In genomic region chr7:103149808-103150180, GRCh38 we compare ENCODE assay signal across 8 cellular contexts. TPM values are rescaled to one million over a fixed set of nuclear protein-coding genes. Genes with fewer than 3 reads are reported as not detected.
DNase-seq lines count a peak whose midpoint lies in the region; TF ChIP-seq lines count a peak whose summit lies in the region.

No MANE protein-coding gene starts in this region.

- H3K27ac Mint-ChIP-seq in activated CD4-positive, alpha-beta T cell treated with anti-CD3 and anti-CD28 coated beads, Interleukin-2, amount 10 ng/mL, durations not matched to agents 24 days and 14 days, result peak overlapping the region; percentile 92

- TF ChIP-seq CTCF in MM.1S (IDR thresholded peaks at IDR 0.05; ENCODE audit: low read length), result no peak; the same call in 1 of the 2 replicates
- no peak for TF ChIP-seq CTCF in epithelial cell of esophagus (IDR thresholded peaks at IDR 0.05; ENCODE audit: insufficient read depth, low read depth, low read length, missing control alignments)
- TF ChIP-seq CTCF in prostate gland (IDR thresholded peaks at IDR 0.05), result no peak

- H3K4me1 ChIP-seq in MM.1S (ENCODE audit: low read length) (peaks cover 7% of the 10 kb centered on the region), prostate gland (replicated peaks) (no peaks in the 10 kb centered on the region)

- DNase-seq in activated CD4-positive, alpha-beta T cell treated with anti-CD3 and anti-CD28 coated beads, Interleukin-2, amount 10 ng/mL, durations not matched to agents 24 days and 14 days, result no peak
- DNase-seq in activated CD4-positive, alpha-beta T cell treated with anti-CD3 and anti-CD28 coated beads, Interleukin-2, amount 50 U/mL, for 48 hours, result no peak
- no peak for DNase-seq in MM.1S
- DNase-seq in epithelial cell of esophagus (ENCODE audit: low read depth), result peak; percentile 2
- no peak for DNase-seq in prostate gland (ENCODE audit: low spot score)
- DNase-seq in kidney tubule cell (ENCODE audit: low spot score), result no peak
- no peak for DNase-seq in activated CD4-positive, alpha-beta T cell treated with anti-CD3 and anti-CD28 coated beads, Interleukin-2, amount 50 U/mL, for 1 hour
- no peak for DNase-seq in NCI-H187 treated with DMSO at 0.1 percent for 48 hours (lab: John Stamatoyannopoulos, UW)

- no peaks in the 10 kb centered on the region for H3K9me2 ChIP-seq in MM.1S (replicated peaks; ENCODE audit: insufficient read depth, low read length)

- no peak for TF ChIP-seq POLR2A in prostate gland (IDR thresholded peaks at IDR 0.05)

- H3K4me1 Mint-ChIP-seq in activated CD4-positive, alpha-beta T cell treated with anti-CD3 and anti-CD28 coated beads, Interleukin-2, amount 10 ng/mL, durations not matched to agents 24 days and 14 days, result peaks cover 31% of the 10 kb centered on the region

- H3K79me2 ChIP-seq in MM.1S (ENCODE audit: low read length), result no peaks in the 10 kb centered on the region

- H3K36me3 ChIP-seq in MM.1S (replicated peaks; ENCODE audit: insufficient read depth, low read length) (no peaks in the 10 kb centered on the region), prostate gland (no peaks in the 10 kb centered on the region)

- H3K27me3 ChIP-seq in MM.1S (replicated peaks; ENCODE audit: insufficient read depth, low read length) (no peaks in the 10 kb centered on the region), prostate gland (replicated peaks; ENCODE audit: insufficient read depth) (no peaks in the 10 kb centered on the region)

- H3K36me3 Mint-ChIP-seq in activated CD4-positive, alpha-beta T cell treated with anti-CD3 and anti-CD28 coated beads, Interleukin-2, amount 10 ng/mL, durations not matched to agents 24 days and 14 days (ENCODE audit: low read depth), result peaks cover 7% of the 10 kb centered on the region

- H3K9me3 ChIP-seq in MM.1S (replicated peaks; ENCODE audit: insufficient read depth, low read length), result no peaks in the 10 kb centered on the region
- H3K9me3 ChIP-seq in prostate gland, result no peaks in the 10 kb centered on the region

- H3K4me3 Mint-ChIP-seq in activated CD4-positive, alpha-beta T cell treated with anti-CD3 and anti-CD28 coated beads, Interleukin-2, amount 10 ng/mL, durations not matched to agents 24 days and 14 days, result peak overlapping the region; percentile 98

- no peaks in the 10 kb centered on the region for H3K27me3 Mint-ChIP-seq in activated CD4-positive, alpha-beta T cell treated with anti-CD3 and anti-CD28 coated beads, Interleukin-2, amount 10 ng/mL, durations not matched to agents 24 days and 14 days

- intact Hi-C loops in activated CD4-positive, alpha-beta T cell treated with anti-CD3 and anti-CD28 coated beads, Interleukin-2, amount 10 ng/mL, durations not matched to agents 24 days and 14 days (cut with micrococcal nuclease), result loop anchor here (1.0 to 5.0 kb wide), 4 partner anchors 74 to 198 kb away; partner anchors contain the start of genes ARMC10, PMPCB and PSMC2
- intact Hi-C loops in prostate gland (cut with DNase I), result no loop called here

- peak overlapping the region; percentile 97 for H3K4me2 ChIP-seq in MM.1S (ENCODE audit: low read depth, low read length)

- peak overlapping the region; percentile 98 for H2AFZ ChIP-seq in MM.1S (ENCODE audit: low read length)

- H3K27ac ChIP-seq in MM.1S (ENCODE audit: low read length) (peak overlapping the region; percentile 62; the same call in 1 of the 2 replicates), prostate gland (peak overlapping the region; percentile 85 to 95)

- H4K20me1 ChIP-seq in MM.1S (ENCODE audit: insufficient read depth, low read length), result no peaks in the 10 kb centered on the region

- H3K9ac ChIP-seq in MM.1S (ENCODE audit: low read length), result peak overlapping the region; percentile 89

- H3K4me3 ChIP-seq in MM.1S (ENCODE audit: low read length), result peak overlapping the region; percentile 92
- H3K4me3 ChIP-seq in epithelial cell of esophagus (ENCODE audit: low read length), result peak overlapping the region; percentile 84
- H3K4me3 ChIP-seq in prostate gland, result peak overlapping the region; percentile 46 to 71

- WGBS in prostate gland, result 93% methylated on average over 11 of the region's 11 CpGs

- peaks cover 5% of the 10 kb centered on the region for H3K9me3 Mint-ChIP-seq in activated CD4-positive, alpha-beta T cell treated with anti-CD3 and anti-CD28 coated beads, Interleukin-2, amount 10 ng/mL, durations not matched to agents 24 days and 14 days

- peaks cover 12% of the 10 kb centered on the region; the same call in 1 of the 2 replicates for H3F3A ChIP-seq in MM.1S (ENCODE audit: insufficient read depth, low read length)

RNA-seq across cellular contexts. Expression of gene NAPEPLD, which starts 0.9 kb away (rescaled TPM):
- 8.8 and 10.1 TPM in 2 replicates for total RNA-seq in activated CD4-positive, alpha-beta T cell treated with anti-CD3 and anti-CD28 coated beads, Interleukin-2, amount 10 ng/mL, durations not matched to agents 24 days and 14 days
- total RNA-seq in prostate gland, result 10 to 100 TPM; 18.1 to 24.4 TPM
